Comparison of ENCODE assay signal across 8 cellular contexts in genomic region chr19:506404-507285, GRCh38. TPM values are rescaled to one million over a fixed set of nuclear protein-coding genes. Genes with fewer than 3 reads are reported as not detected.
DNase-seq lines count a peak whose midpoint lies in the region; ATAC-seq and TF ChIP-seq lines count a peak whose summit lies in the region.

No MANE protein-coding gene starts in this region.

- TF ChIP-seq CTCF in GM12865 (IDR thresholded peaks at IDR 0.05; ENCODE audit: insufficient read depth, low read depth, low read length, missing control alignments) = peak; percentile 95
- TF ChIP-seq CTCF in glutamatergic neuron (IDR thresholded peaks at IDR 0.05; ENCODE audit: partially characterized antibody, unreplicated experiment) = peak; percentile 95
- peak; percentile 92 for TF ChIP-seq CTCF in osteoblast (IDR thresholded peaks at IDR 0.05; ENCODE audit: extremely low read depth, low read depth, low read length)
- peak; percentile 94 for TF ChIP-seq CTCF in thoracic aorta (IDR thresholded peaks at IDR 0.05)

- no peaks in the 10 kb centered on the region for H3K27me3 Mint-ChIP-seq in activated naive CD8-positive, alpha-beta T cell
- H3K27me3 Mint-ChIP-seq in glutamatergic neuron (ENCODE audit: unreplicated experiment) = peaks cover 12% of the 10 kb centered on the region

- H3K4me3 ChIP-seq in GM12865 (ENCODE audit: low read depth, low read length) (peak overlapping the region; percentile 68), osteoblast (ENCODE audit: insufficient read depth, low read length) (peak overlapping the region; percentile 99), thoracic aorta (peak overlapping the region; percentile 96)

- DNase-seq in GM12865 (ENCODE audit: low read depth) = peak; percentile 99
- peak; percentile 100 for DNase-seq in NCI-H1092 (lab: John Stamatoyannopoulos, UW)
- DNase-seq in glutamatergic neuron = peak; percentile 95
- peak; percentile 100 for DNase-seq in osteoblast (ENCODE audit: insufficient read length, low spot score, missing footprints)
- peak; percentile 99 for DNase-seq in thoracic aorta (ENCODE audit: low spot score)

- peak overlapping the region; percentile 100 for H3K27ac Mint-ChIP-seq in activated naive CD8-positive, alpha-beta T cell
- H3K27ac Mint-ChIP-seq in glutamatergic neuron (ENCODE audit: unreplicated experiment) = peak overlapping the region; percentile 100

- H3K9me3 ChIP-seq in osteoblast (ENCODE audit: low read depth, low read length) = no peaks in the 10 kb centered on the region
- H3K9me3 ChIP-seq in thoracic aorta = no peaks in the 10 kb centered on the region

- H2AFZ ChIP-seq in osteoblast (ENCODE audit: low read length) = peak overlapping the region; percentile 90

- no peaks in the 10 kb centered on the region for H3K36me3 Mint-ChIP-seq in activated naive CD8-positive, alpha-beta T cell
- no peaks in the 10 kb centered on the region for H3K36me3 Mint-ChIP-seq in glutamatergic neuron (ENCODE audit: unreplicated experiment)

- H3K4me3 Mint-ChIP-seq in activated naive CD8-positive, alpha-beta T cell = peak overlapping the region; percentile 92
- H3K4me3 Mint-ChIP-seq in glutamatergic neuron (ENCODE audit: unreplicated experiment) = peak overlapping the region; percentile 97

- H3K4me1 ChIP-seq in osteoblast (ENCODE audit: insufficient read depth, low read length) (peaks cover 13% of the 10 kb centered on the region), thoracic aorta (ENCODE audit: control insufficient read depth in 1 of 2, low read depth in 2 of 2) (peaks cover 10 to 18% of the 10 kb centered on the region in 2 donors)

- peak; percentile 67 for ATAC-seq in HG02623 (IDR thresholded peaks at IDR 0.05; ENCODE audit: unreplicated experiment)
- peak; percentile 84 for ATAC-seq in SK-N-SH treated with all-trans-retinoic acid at 6 μM for 48 hours
- peak; percentile 98 for ATAC-seq in thoracic aorta (ENCODE audit: insufficient number of reproducible peaks, low FRiP score, low read depth)

- no peaks in the 10 kb centered on the region for H3K36me3 ChIP-seq in osteoblast (ENCODE audit: insufficient read depth, low read length)
- H3K36me3 ChIP-seq in thoracic aorta = no peaks in the 10 kb centered on the region

- H3K9me3 Mint-ChIP-seq in activated naive CD8-positive, alpha-beta T cell (ENCODE audit: low read depth) = no peaks in the 10 kb centered on the region
- H3K9me3 Mint-ChIP-seq in glutamatergic neuron (ENCODE audit: unreplicated experiment) = peaks cover 10% of the 10 kb centered on the region

- peaks cover 5% of the 10 kb centered on the region for H4K20me1 ChIP-seq in osteoblast (ENCODE audit: insufficient read depth, low read length)

- H3K79me2 ChIP-seq in osteoblast (ENCODE audit: insufficient read depth, low read length) = peaks cover 16% of the 10 kb centered on the region

- H3K4me1 Mint-ChIP-seq in activated naive CD8-positive, alpha-beta T cell (ENCODE audit: low read depth) = peaks cover 33% of the 10 kb centered on the region
- H3K4me1 Mint-ChIP-seq in glutamatergic neuron (ENCODE audit: low read depth, unreplicated experiment) = peaks cover 6% of the 10 kb centered on the region

- peak overlapping the region; percentile 97 for H3K27ac ChIP-seq in osteoblast (ENCODE audit: low read depth, low read length)
- H3K27ac ChIP-seq in thoracic aorta = peak overlapping the region; percentile 96

- H3K4me2 ChIP-seq in osteoblast (ENCODE audit: insufficient read depth, low read length) = peak overlapping the region; percentile 98

- H3K27me3 ChIP-seq in osteoblast (ENCODE audit: insufficient read depth, low read length) (no peaks in the 10 kb centered on the region), thoracic aorta (replicated peaks; ENCODE audit: insufficient read depth) (no peaks in the 10 kb centered on the region)

TF ChIP-seq in SK-N-SH treated with all-trans-retinoic acid at 6 μM for 48 hours, 23 proteins besides CTCF, POLR2A, EP300 and RAD21:
- TF ChIP-seq ARNTL (CRISPR knock-in tag; IDR thresholded peaks at IDR 0.05; ENCODE audit: borderline replicate concordance, low read depth) = no peak
- no peak for TF ChIP-seq CSDC2 (CRISPR knock-in tag; IDR thresholded peaks at IDR 0.05)
- 0 out of 2 replicates have a peak, but pooled peaks have one; percentile 15 for TF ChIP-seq PATZ1 (CRISPR knock-in tag; IDR thresholded peaks at IDR 0.05; ENCODE audit: borderline replicate concordance)
- TF ChIP-seq ZNF8 (CRISPR knock-in tag; IDR thresholded peaks at IDR 0.05) = no peak
- no peak for TF ChIP-seq ISL1 (CRISPR knock-in tag; IDR thresholded peaks at IDR 0.05)
- no peak for TF ChIP-seq ESRRG (CRISPR knock-in tag; IDR thresholded peaks at IDR 0.05)
- TF ChIP-seq TCF4 (CRISPR knock-in tag; IDR thresholded peaks at IDR 0.05; ENCODE audit: borderline replicate concordance) = no peak
- TF ChIP-seq PPARA (CRISPR knock-in tag; IDR thresholded peaks at IDR 0.05; ENCODE audit: borderline replicate concordance) = no peak

RNA-seq across cellular contexts. Expression of gene TPGS1, which starts 0.7 kb away (rescaled TPM):
- total RNA-seq in glutamatergic neuron (ENCODE audit: unreplicated experiment) (20.0 TPM), osteoblast (38.3 and 47.8 TPM in 2 replicates), thoracic aorta (10 to 100 TPM; 34.1 to 94.1 TPM)

RNA-seq across cellular contexts. Expression of gene MADCAM1, which starts 10.4 kb away (rescaled TPM):
- total RNA-seq in glutamatergic neuron (ENCODE audit: unreplicated experiment) (1.7 TPM), osteoblast (0.59 and 0.72 TPM in 2 replicates), thoracic aorta (under 1 TPM in 1 of 2 donors, not detected in 1; 0.92 TPM)

RNA-seq across cellular contexts. Expression of gene CDC34, which starts 24.9 kb away (rescaled TPM):
- total RNA-seq in glutamatergic neuron (ENCODE audit: unreplicated experiment) = 136 TPM
- 32.9 and 40.4 TPM in 2 replicates for total RNA-seq in osteoblast
- total RNA-seq in thoracic aorta = 10 to 100 TPM; 40.2 to 86.2 TPM

RNA-seq across cellular contexts. Expression of gene GZMM, which starts 37.2 kb away (rescaled TPM):
- 0.47 TPM for total RNA-seq in glutamatergic neuron (ENCODE audit: unreplicated experiment)
- under 0.01 TPM in 1 of 2 replicates, not detected in the other for total RNA-seq in osteoblast
- under 1 TPM in 1 of 2 donors, not detected in 1; 0.54 TPM for total RNA-seq in thoracic aorta

RNA-seq across cellular contexts. Expression of gene SHC2, which starts 45.8 kb away (rescaled TPM):
- total RNA-seq in glutamatergic neuron (ENCODE audit: unreplicated experiment) (343 TPM), osteoblast (0.36 and 1.5 TPM in 2 replicates), thoracic aorta (10 to 100 TPM; 17.2 to 18.8 TPM)

Comparison
In these comparisons a context has a peak if more than half of its experiments do, and no peak if none do; other contexts are left out.
1. Peak in every context shown above with its lines: DNase-seq, ATAC-seq, H3K4me3 ChIP-seq and H3K27ac ChIP-seq.